ENCODE assay signal across 13 cellular contexts in genomic region chr11:88398372-88399140, GRCh38.
DNase-seq lines count a peak whose midpoint lies in the region; ATAC-seq and TF ChIP-seq lines count a peak whose summit lies in the region.
"Had no signal": no experiment of that assay in that cellular context is flagged by ENCODE, and none has a peak within 500 bp of the region (broad histone marks: within the 10 kb centered on the region; RNA-seq: fewer than 3 reads in every experiment).

No MANE protein-coding gene starts in this region.

- CTCF ChIA-PET in Panc1 (lab: Charles Lee), result no interaction called here

- BruUV-seq in Panc1 (replicated peaks; lab: Mats Ljungman, UMichigan), result no TSS peak

- H3K9me3 Mint-ChIP-seq in activated T-cell treated with anti-CD3 and anti-CD28 coated beads, Interleukin-2, amount 50 U/mL, for 4 hours, result no peaks in the 10 kb centered on the region
- no peaks in the 10 kb centered on the region for H3K9me3 Mint-ChIP-seq in type B pancreatic cell
- H3K9me3 Mint-ChIP-seq: natural killer cell treated with Interleukin-12 subunit alpha and Interleukin-12 subunit beta and Interleukin-15 and Interleukin-18, amount 100 ng/mL, for 72 hours had no signal

- peak overlapping the region; percentile 16 for H3K27ac Mint-ChIP-seq in type B pancreatic cell

- H3K36me3 ChIP-seq in Panc1 (ENCODE audit: control insufficient read depth, insufficient read depth, low read length), result no peaks in the 10 kb centered on the region
- H3K36me3 ChIP-seq: Peyer's patch had no signal

- H3K4me1 ChIP-seq in Panc1 (ENCODE audit: control insufficient read depth, insufficient read depth, low read length), result peaks cover 6% of the 10 kb centered on the region

- no peaks in the 10 kb centered on the region for H3K27me3 ChIP-seq in Panc1 (ENCODE audit: control insufficient read depth, insufficient read depth, low read length)
- H3K27me3 ChIP-seq: Peyer's patch had no signal

- H3K27ac ChIP-seq in Panc1 (ENCODE audit: low read length) (no peak overlapping the region; the same call in 1 of the 2 replicates), coronary artery (no peak overlapping the region)
- H3K27ac ChIP-seq: Peyer's patch had no signal

- intact Hi-C loops in Panc1 (cut with micrococcal nuclease; ENCODE audit: unreplicated experiment), result no loop called here

- H3K4me3 ChIP-seq in Panc1 (ENCODE audit: low read depth in 2 of 2, low read length in 2 of 2), result no peak overlapping the region
- no peak overlapping the region for H3K4me3 ChIP-seq in fibroblast of mammary gland (ENCODE audit: control insufficient read depth, low read depth, low read length)
- no peak overlapping the region for H3K4me3 ChIP-seq in coronary artery
- H3K4me3 ChIP-seq: Peyer's patch had no signal

- ATAC-seq in activated T-cell treated with anti-CD3 and anti-CD28 coated beads, Interleukin-2, amount 50 U/mL, for 4 hours, result peak; percentile 73 to 89
- ATAC-seq in Panc1, result peak; percentile 86
- no peak for ATAC-seq in GM18498 (IDR thresholded peaks at IDR 0.05; ENCODE audit: unreplicated experiment)

- POLR2A ChIA-PET in Panc1 (lab: Charles Lee), result no interaction called here

- H3K27me3 Mint-ChIP-seq in activated T-cell treated with anti-CD3 and anti-CD28 coated beads, Interleukin-2, amount 50 U/mL, for 4 hours (ENCODE audit: low read depth), result no peaks in the 10 kb centered on the region
- H3K27me3 Mint-ChIP-seq in type B pancreatic cell, result no peaks in the 10 kb centered on the region
- H3K27me3 Mint-ChIP-seq: natural killer cell treated with Interleukin-12 subunit alpha and Interleukin-12 subunit beta and Interleukin-15 and Interleukin-18, amount 100 ng/mL, for 72 hours had no signal

- TF ChIP-seq CTCF in Panc1 (IDR thresholded peaks at IDR 0.05) (no peak), fibroblast of mammary gland (conservative IDR thresholded peaks at IDR 0.05; ENCODE audit: control insufficient read depth, insufficient read depth, low read depth, low read length) (no peak), type B pancreatic cell (conservative IDR thresholded peaks at IDR 0.05) (no peak), coronary artery (IDR thresholded peaks at IDR 0.05) (no peak)

- peaks cover 9% of the 10 kb centered on the region for H3K4me1 Mint-ChIP-seq in activated T-cell treated with anti-CD3 and anti-CD28 coated beads, Interleukin-2, amount 50 U/mL, for 4 hours (ENCODE audit: low read depth)
- peaks cover 12% of the 10 kb centered on the region for H3K4me1 Mint-ChIP-seq in type B pancreatic cell (ENCODE audit: unreplicated experiment)

- no peak for DNase-seq in activated T-cell treated with anti-CD3 and anti-CD28 coated beads, Interleukin-2, amount 50 U/mL, for 4 hours
- DNase-seq in activated T-cell treated with anti-CD3 and anti-CD28 coated beads, Interleukin-2, amount 50 U/mL, for 1 hour, result no peak
- DNase-seq in Panc1 (ENCODE audit: low read depth, low spot score), result no peak
- peak; percentile 81 for DNase-seq in fibroblast of mammary gland (ENCODE audit: low read depth)
- DNase-seq in type B pancreatic cell (ENCODE audit: extremely low spot score, unreplicated experiment), result no peak
- no peak for DNase-seq in coronary artery (ENCODE audit: low spot score)
- DNase-seq in Kasumi-1 (lab: John Stamatoyannopoulos, UW), result no peak
- DNase-seq: activated CD4-positive, alpha-beta T cell treated with anti-CD3 and anti-CD28 coated beads, Interleukin-2, amount 50 U/mL, for 1 hour; NCI-H1092; Peyer's patch had no signal

- peaks cover 2% of the 10 kb centered on the region for H3K36me3 Mint-ChIP-seq in activated T-cell treated with anti-CD3 and anti-CD28 coated beads, Interleukin-2, amount 50 U/mL, for 4 hours (ENCODE audit: insufficient read depth)
- H3K36me3 Mint-ChIP-seq in type B pancreatic cell, result no peaks in the 10 kb centered on the region
- H3K36me3 Mint-ChIP-seq: brain; natural killer cell treated with Interleukin-12 subunit alpha and Interleukin-12 subunit beta and Interleukin-15 and Interleukin-18, amount 100 ng/mL, for 72 hours had no signal

- H3K9me3 ChIP-seq in Panc1 (ENCODE audit: control insufficient read depth, insufficient read depth, low read depth, low read length), result no peaks in the 10 kb centered on the region
- H3K9me3 ChIP-seq: Peyer's patch had no signal

- in situ Hi-C loops in Panc1 (cut with HindIII; ENCODE audit: low pct_unique_long_range_greater_than_20kb, low sequenced_read_pairs), result no loop called here

- no peak overlapping the region for H3K4me3 Mint-ChIP-seq in activated T-cell treated with anti-CD3 and anti-CD28 coated beads, Interleukin-2, amount 50 U/mL, for 4 hours
- H3K4me3 Mint-ChIP-seq in type B pancreatic cell, result no peak overlapping the region
- H3K4me3 Mint-ChIP-seq: brain; natural killer cell treated with Interleukin-12 subunit alpha and Interleukin-12 subunit beta and Interleukin-15 and Interleukin-18, amount 100 ng/mL, for 72 hours had no signal
